9 cellular contexts compared by ENCODE assay signal in genomic region chr6:153511896-153512496, GRCh38.
DNase-seq lines count a peak whose midpoint lies in the region; TF ChIP-seq lines count a peak whose summit lies in the region.
"Had no signal": no experiment of that assay in that cellular context is flagged by ENCODE, and none has a peak within 500 bp of the region (broad histone marks: within the 10 kb centered on the region; RNA-seq: fewer than 3 reads in every experiment).

No MANE protein-coding gene starts in this region.

- H3K9me2 ChIP-seq in Karpas-422 (replicated peaks; ENCODE audit: insufficient read depth, low read length): no peaks in the 10 kb centered on the region

- H3K4me3 Mint-ChIP-seq in activated CD4-positive, alpha-beta T cell treated with anti-CD3 and anti-CD28 coated beads, Interleukin-2, amount 10 ng/mL, durations not matched to agents 7 days and 5 days: no peak overlapping the region

- H3K36me3 ChIP-seq in HAP-1 (replicated peaks) (no peaks in the 10 kb centered on the region), Karpas-422 (ENCODE audit: insufficient read depth, low read length) (no peaks in the 10 kb centered on the region), WERI-Rb-1 (no peaks in the 10 kb centered on the region), left ventricle myocardium inferior (no peaks in the 10 kb centered on the region)

- no peak overlapping the region for H3K4me2 ChIP-seq in Karpas-422 (ENCODE audit: low read depth, low read length, poor library complexity, severe bottlenecking)

- H3K9me3 ChIP-seq in HAP-1 (no peaks in the 10 kb centered on the region; the same call in 1 of the 2 replicates), Karpas-422 (ENCODE audit: low read length) (no peaks in the 10 kb centered on the region), WERI-Rb-1 (ENCODE audit: severe bottlenecking) (no peaks in the 10 kb centered on the region), left ventricle myocardium inferior (replicated peaks) (no peaks in the 10 kb centered on the region)

- TF ChIP-seq CTCF in WERI-Rb-1 (IDR thresholded peaks at IDR 0.05; ENCODE audit: low read depth, low read length) (peak; percentile 56), left ventricle myocardium inferior (IDR thresholded peaks at IDR 0.05; ENCODE audit: borderline replicate concordance) (peak; percentile 72)

- in situ Hi-C loops in HAP-1 (cut with MboI; ENCODE audit: low sequenced_read_pairs): loop anchor here (25.0 kb wide), 1 partner anchor 275 kb away; no protein-coding TSS in a partner anchor

- intact Hi-C loops in left ventricle myocardium inferior (cut with micrococcal nuclease): loop anchor here (5.0 kb wide), 1 partner anchor 480 kb away; no protein-coding TSS in a partner anchor

- no peak overlapping the region for H3K27ac Mint-ChIP-seq in activated CD4-positive, alpha-beta T cell treated with anti-CD3 and anti-CD28 coated beads, Interleukin-2, amount 10 ng/mL, durations not matched to agents 7 days and 5 days

- no peaks in the 10 kb centered on the region for H4K20me1 ChIP-seq in Karpas-422 (ENCODE audit: insufficient read depth, low read depth, low read length)

- H3K27ac ChIP-seq in Karpas-422 (ENCODE audit: low read length): no peak overlapping the region
- H3K27ac ChIP-seq in WERI-Rb-1: no peak overlapping the region
- no peak overlapping the region for H3K27ac ChIP-seq in left ventricle myocardium inferior (replicated peaks)
- H3K27ac ChIP-seq: epithelial cell of prostate had no signal

- H3K9me3 Mint-ChIP-seq in activated CD4-positive, alpha-beta T cell treated with anti-CD3 and anti-CD28 coated beads, Interleukin-2, amount 10 ng/mL, durations not matched to agents 7 days and 5 days: no peaks in the 10 kb centered on the region

- peak; percentile 29 for DNase-seq in activated CD4-positive, alpha-beta T cell treated with anti-CD3 and anti-CD28 coated beads, Interleukin-2, amount 10 ng/mL, durations not matched to agents 7 days and 5 days
- no peak for DNase-seq in activated CD4-positive, alpha-beta T cell treated with anti-CD3 and anti-CD28 coated beads, Interleukin-2, amount 50 U/mL, for 4 hours
- DNase-seq in HAP-1 (ENCODE audit: low spot score in 2 of 2) (peak; percentile 18 to 39), Karpas-422 (peak; percentile 86), WERI-Rb-1 (no peak), left ventricle myocardium inferior (no peak), stromal cell of bone marrow (ENCODE audit: low read depth) (peak; percentile 7), NCI-H146 treated with DMSO at 0.1 percent for 48 hours (lab: John Stamatoyannopoulos, UW; ENCODE audit: unreplicated experiment) (no peak)

- no peak overlapping the region for H3K9ac ChIP-seq in Karpas-422 (ENCODE audit: low read length)

- H3K4me3 ChIP-seq in HAP-1 (no peak overlapping the region), Karpas-422 (ENCODE audit: low read length) (no peak overlapping the region), WERI-Rb-1 (ENCODE audit: low read depth, low read length) (no peak overlapping the region), left ventricle myocardium inferior (no peak overlapping the region)

- no peaks in the 10 kb centered on the region for H3K79me2 ChIP-seq in Karpas-422 (ENCODE audit: low read length)

- H3K36me3 Mint-ChIP-seq in activated CD4-positive, alpha-beta T cell treated with anti-CD3 and anti-CD28 coated beads, Interleukin-2, amount 10 ng/mL, durations not matched to agents 7 days and 5 days (ENCODE audit: low read depth): no peaks in the 10 kb centered on the region

- H3K27me3 ChIP-seq in HAP-1 (ENCODE audit: low read depth) (no peaks in the 10 kb centered on the region), Karpas-422 (ENCODE audit: low read length) (no peaks in the 10 kb centered on the region), WERI-Rb-1 (ENCODE audit: insufficient read depth, low read depth, severe bottlenecking) (no peaks in the 10 kb centered on the region), left ventricle myocardium inferior (ENCODE audit: low read depth) (no peaks in the 10 kb centered on the region)

- POLR2A ChIA-PET in activated CD4-positive, alpha-beta T cell treated with anti-CD3 and anti-CD28 coated beads, Interleukin-2, amount 10 ng/mL, durations not matched to agents 7 days and 5 days (lab: Charles Lee): no interaction called here

- H2AFZ ChIP-seq in Karpas-422 (ENCODE audit: low read length): no peak overlapping the region

- CTCF ChIA-PET in activated CD4-positive, alpha-beta T cell treated with anti-CD3 and anti-CD28 coated beads, Interleukin-2, amount 10 ng/mL, durations not matched to agents 7 days and 5 days (lab: Charles Lee): no interaction called here

- no peaks in the 10 kb centered on the region for H3K27me3 Mint-ChIP-seq in activated CD4-positive, alpha-beta T cell treated with anti-CD3 and anti-CD28 coated beads, Interleukin-2, amount 10 ng/mL, durations not matched to agents 7 days and 5 days

- no peaks in the 10 kb centered on the region for H3K4me1 ChIP-seq in HAP-1
- peaks cover 10% of the 10 kb centered on the region for H3K4me1 ChIP-seq in Karpas-422 (ENCODE audit: low read length)
- no peaks in the 10 kb centered on the region for H3K4me1 ChIP-seq in left ventricle myocardium inferior

- no peaks in the 10 kb centered on the region for H3K4me1 Mint-ChIP-seq in activated CD4-positive, alpha-beta T cell treated with anti-CD3 and anti-CD28 coated beads, Interleukin-2, amount 10 ng/mL, durations not matched to agents 7 days and 5 days

Comparison
In these comparisons a context has a peak if more than half of its experiments do, and no peak if none do; other contexts are left out.
1. DNase-seq: peak in activated CD4-positive, alpha-beta T cell treated with anti-CD3 and anti-CD28 coated beads, Interleukin-2, amount 10 ng/mL, durations not matched to agents 7 days and 5 days (single experiment), HAP-1 (2 of 2), Karpas-422 (single experiment) and stromal cell of bone marrow (single experiment); none in activated CD4-positive, alpha-beta T cell treated with anti-CD3 and anti-CD28 coated beads, Interleukin-2, amount 50 U/mL, for 4 hours (0 of 2), WERI-Rb-1 (single experiment), left ventricle myocardium inferior (single experiment) and NCI-H146 treated with DMSO at 0.1 percent for 48 hours (single experiment).